Comparison of ENCODE assay signal across 12 cellular contexts in genomic region chr3:124826703-124827102, GRCh38.
A peak's percentile ranks its signal among the peaks of the same experiment; 100 is the strongest.
DNase-seq lines count a peak whose midpoint lies in the region; ATAC-seq, FAIRE-seq and TF ChIP-seq lines count a peak whose summit lies in the region.
"Had no signal": no experiment of that assay in that cellular context is flagged by ENCODE, and none has a peak within 500 bp of the region (broad histone marks: within the 10 kb centered on the region; RNA-seq: fewer than 3 reads in every experiment).

No MANE protein-coding gene starts in this region.

- intact Hi-C loops in mucosa of descending colon (cut with DNase I, micrococcal nuclease) = loop anchor here in 1 of 2 donors (5.0 kb wide), 1 partner anchor 39 kb away; no protein-coding TSS in a partner anchor

- POLR2A ChIA-PET in H1 (lab: Charles Lee; ENCODE audit: partially characterized antibody) = interaction anchor here (0.8 to 2.1 kb wide), 9 partner anchors 9 to 63 kb away, joined by 3 to 19 read pairs (median 3); no protein-coding TSS in a partner anchor

- no peaks in the 10 kb centered on the region for H3K9me3 Mint-ChIP-seq in activated T-cell treated with anti-CD3 and anti-CD28 coated beads, Interleukin-2, amount 50 U/mL, for 72 hours
- H3K9me3 Mint-ChIP-seq: naive thymus-derived CD8-positive, alpha-beta T cell had no signal

- H3K27me3 ChIP-seq in ACC112 (ENCODE audit: insufficient read depth, low read length) = no peaks in the 10 kb centered on the region
- H3K27me3 ChIP-seq in H1 (replicated peaks in 1 of 4; ENCODE audit: control insufficient read depth in 3 of 4, extremely low read depth in 1 of 4, insufficient read depth in 3 of 4, low read length in 3 of 4) = no peaks in the 10 kb centered on the region

- peaks cover 8% of the 10 kb centered on the region for H3K27me3 Mint-ChIP-seq in activated T-cell treated with anti-CD3 and anti-CD28 coated beads, Interleukin-2, amount 50 U/mL, for 72 hours (ENCODE audit: low read depth)

- no peak for TF ChIP-seq RAD21 in H1 (IDR thresholded peaks at IDR 0.05 in 1 of 2, conservative IDR thresholded peaks at IDR 0.05 in 1 of 2; ENCODE audit: low read depth in 2 of 2, low read length in 2 of 2)

- H3K4me1 ChIP-seq in ACC112 (ENCODE audit: control insufficient read depth, insufficient read depth, low read length, unreplicated experiment) (peaks cover 27% of the 10 kb centered on the region), H1 (replicated peaks in 1 of 4; ENCODE audit: control insufficient read depth in 3 of 4, insufficient read depth in 4 of 4, low read length in 3 of 4) (peaks cover 7 to 27% (median 21%) of the 10 kb centered on the region in 4 experiments), mucosa of descending colon (ENCODE audit: low read depth) (peaks cover 5% of the 10 kb centered on the region)

- no peak overlapping the region for H4K8ac ChIP-seq in H1 (ENCODE audit: extremely low read depth, insufficient read depth, low read length)

- H3K23ac ChIP-seq in H1 (ENCODE audit: insufficient read length) = no peak overlapping the region

- no peak overlapping the region for H2AK5ac ChIP-seq in H1 (ENCODE audit: low read depth, low read length)

- peak overlapping the region; percentile 44 for H4K5ac ChIP-seq in H1 (ENCODE audit: insufficient read length, low read depth, low read length)

- WGBS in H1 (ENCODE audit: extremely low coverage in 1 of 2, insufficient coverage in 1 of 2, insufficient read length in 1 of 2, insufficient replicate concordance in 2 of 2, low coverage in 1 of 2, low lambda C conversion rate in 2 of 2, missing lambda C conversion rate in 1 of 2), 2 experiments = 6% methylated on average over 3 of the region's 3 CpGs; no CpG with 5 or more reads in 1 of the 2 experiments

- peak overlapping the region; percentile 93 for H4K91ac ChIP-seq in H1 (replicated peaks; ENCODE audit: insufficient read length, low read length)

- H2AFZ ChIP-seq in ACC112 (ENCODE audit: low read length, unreplicated experiment) (no peak overlapping the region), H1 (ENCODE audit: low read length) (no peak overlapping the region)

- no peak for TF ChIP-seq CTCF in H1 (IDR thresholded peaks at IDR 0.05; ENCODE audit: control extremely low read depth in 1 of 3, insufficient read depth in 1 of 3, low read depth in 1 of 3, low read length in 3 of 3)
- TF ChIP-seq CTCF in mucosa of descending colon (IDR thresholded peaks at IDR 0.05) = no peak

- H3K14ac ChIP-seq in H1 (ENCODE audit: insufficient read length) = no peak overlapping the region

- H3K36me3 ChIP-seq in ACC112 (ENCODE audit: insufficient read depth, low read length) (peaks cover 15% of the 10 kb centered on the region), H1 (ENCODE audit: control insufficient read depth in 2 of 4, insufficient read depth in 4 of 4, low read length in 3 of 4) (peaks cover 0 to 3% (median 0%) of the 10 kb centered on the region in 4 experiments; a peak in 1 of 8 replicates), mucosa of descending colon (ENCODE audit: low read depth) (no peaks in the 10 kb centered on the region)

- H3K4ac ChIP-seq in H1 (replicated peaks; ENCODE audit: insufficient read length, low read depth, low read length) = no peak overlapping the region

- peak overlapping the region; percentile 30 for H2BK120ac ChIP-seq in H1 (replicated peaks; ENCODE audit: low read depth, low read length)

- H3K23me2 ChIP-seq in H1 (ENCODE audit: low read depth, low read length) = no peaks in the 10 kb centered on the region

- H3K9me3 ChIP-seq in H1 (ENCODE audit: insufficient read depth in 2 of 2, low read depth in 1 of 2, low read length in 1 of 2) = no peaks in the 10 kb centered on the region
- H3K9me3 ChIP-seq in mucosa of descending colon = no peaks in the 10 kb centered on the region

- peak overlapping the region; percentile 37 for H3K27ac ChIP-seq in ACC112 (ENCODE audit: low read depth, low read length)
- peak overlapping the region; percentile 44; the same call in 1 of the 2 replicates for H3K27ac ChIP-seq in H1 (ENCODE audit: low read depth, low read length)

- no peak overlapping the region; the same call in 1 of the 2 replicates for H2BK12ac ChIP-seq in H1 (ENCODE audit: low read depth, low read length)

- ATAC-seq in mucosa of descending colon (peak; percentile 54), HG03432 (IDR thresholded peaks at IDR 0.05; ENCODE audit: unreplicated experiment) (no peak), GM21723 (IDR thresholded peaks at IDR 0.05; ENCODE audit: unreplicated experiment) (no peak)
- no peak for ATAC-seq in activated T-cell treated with anti-CD3 and anti-CD28 coated beads, Interleukin-2, amount 50 U/mL, for 72 hours (replicated peaks in 1 of 2)
- ATAC-seq: naive thymus-derived CD8-positive, alpha-beta T cell had no signal

- peak overlapping the region; percentile 31 to 34 for H3K4me2 ChIP-seq in H1 (ENCODE audit: insufficient read depth in 1 of 2, low read depth in 2 of 2, low read length in 2 of 2)

- H3K79me1 ChIP-seq in H1 (ENCODE audit: low read depth, low read length) = no peaks in the 10 kb centered on the region; the same call in 1 of the 2 replicates

- H2BK20ac ChIP-seq in H1 (ENCODE audit: low read length) = no peak overlapping the region

- H3K79me2 ChIP-seq in ACC112 (ENCODE audit: control insufficient read depth, insufficient read depth, low read length, unreplicated experiment) (peaks cover 9% of the 10 kb centered on the region), H1 (ENCODE audit: control insufficient read depth in 1 of 2, insufficient read depth in 2 of 2, low read length in 2 of 2) (0 out of 4 replicates have a peak, but pooled peaks cover 0 to 3% of the 10 kb centered on the region in 2 experiments)

- no peak overlapping the region for H2BK15ac ChIP-seq in H1 (ENCODE audit: low read length)

- no peak overlapping the region for H3K4me3 ChIP-seq in ACC112 (ENCODE audit: low read depth, low read length)
- peak overlapping the region in 1 of 4 experiments; percentile 23; a peak in 1 of 8 replicates for H3K4me3 ChIP-seq in H1 (ENCODE audit: extremely low read depth in 1 of 4, insufficient read depth in 2 of 4, low read depth in 3 of 4, low read length in 4 of 4)
- H3K4me3 ChIP-seq in mucosa of descending colon = no peak overlapping the region

- no peak overlapping the region for H3K9ac ChIP-seq in H1 (replicated peaks in 1 of 4; ENCODE audit: extremely low read depth in 1 of 4, low read depth in 3 of 4, low read length in 3 of 4)

- 0 out of 3 replicates have a peak, but pooled peaks of 1 of the 2 experiments have one; percentile 45 for TF ChIP-seq POLR2A in H1 (IDR thresholded peaks at IDR 0.05; ENCODE audit: control extremely low read depth in 1 of 2, low read depth in 2 of 2, low read length in 2 of 2)

- H3K27ac Mint-ChIP-seq in activated T-cell treated with anti-CD3 and anti-CD28 coated beads, Interleukin-2, amount 50 U/mL, for 72 hours = no peak overlapping the region
- H3K27ac Mint-ChIP-seq: naive thymus-derived CD8-positive, alpha-beta T cell had no signal

- H3K36me3 Mint-ChIP-seq in activated T-cell treated with anti-CD3 and anti-CD28 coated beads, Interleukin-2, amount 50 U/mL, for 72 hours (ENCODE audit: insufficient read depth in 2 of 2) = no peaks in the 10 kb centered on the region

- H3K4me1 Mint-ChIP-seq in activated T-cell treated with anti-CD3 and anti-CD28 coated beads, Interleukin-2, amount 50 U/mL, for 72 hours (ENCODE audit: low read depth) = no peaks in the 10 kb centered on the region
- H3K4me1 Mint-ChIP-seq: naive thymus-derived CD8-positive, alpha-beta T cell had no signal

- FAIRE-seq in H1 (lab: Jason Lieb, UNC) = peak; percentile 32

- H3K4me3 Mint-ChIP-seq in activated T-cell treated with anti-CD3 and anti-CD28 coated beads, Interleukin-2, amount 50 U/mL, for 72 hours = no peak overlapping the region
- H3K4me3 Mint-ChIP-seq: naive thymus-derived CD8-positive, alpha-beta T cell had no signal

- DNase-seq in LHCN-M2 (ENCODE audit: low read depth) = peak; percentile 66
- DNase-seq in H1 (ENCODE audit: low read depth in 1 of 2, low spot score in 2 of 2) = peak in 1 of 2 experiments; percentile 41
- DNase-seq in mucosa of descending colon = no peak
- no peak for DNase-seq in activated T-cell treated with anti-CD3 and anti-CD28 coated beads, Interleukin-2, amount 50 U/mL, for 72 hours
- DNase-seq in activated CD8-positive, alpha-beta memory T cell treated with anti-CD3 and anti-CD28 coated beads, Interleukin-2, amount 50 U/mL, for 48 hours = no peak
- DNase-seq: activated CD8-positive, alpha-beta memory T cell treated with anti-CD3 and anti-CD28 coated beads, Interleukin-2, amount 50 U/mL, for 4 hours; effector memory CD4-positive, alpha-beta T cell; MM.1S; naive thymus-derived CD8-positive, alpha-beta T cell had no signal

- no peaks in the 10 kb centered on the region for H4K20me1 ChIP-seq in H1 (replicated peaks in 1 of 2; ENCODE audit: control insufficient read depth in 1 of 2, insufficient read depth in 2 of 2, low read length in 2 of 2)

- 0 out of 2 replicates have a peak overlapping the region, but pooled peaks have one; percentile 66 for H3K18ac ChIP-seq in H1 (ENCODE audit: extremely low read depth, low read length)

- peak overlapping the region; percentile 75; the same call in 1 of the 2 replicates for H2BK5ac ChIP-seq in H1 (ENCODE audit: low read depth, low read length)

- H3K56ac ChIP-seq in H1 (replicated peaks; ENCODE audit: insufficient read length, low read depth, low read length) = no peak overlapping the region

- CTCF ChIA-PET in H1 (lab: Charles Lee; ENCODE audit: partially characterized antibody) = interaction anchor here (0.7 to 2.7 kb wide), 20 partner anchors 9 to 77 kb away, joined by 3 to 14 read pairs (median 5); no protein-coding TSS in a partner anchor

- no peak for TF ChIP-seq EP300 in H1 (IDR thresholded peaks at IDR 0.05; ENCODE audit: borderline replicate concordance in 1 of 2, low read depth in 2 of 2, low read length in 2 of 2)

TF ChIP-seq in H1, 55 proteins besides CTCF, POLR2A, EP300 and RAD21:
- TF ChIP-seq, protein P1, sequence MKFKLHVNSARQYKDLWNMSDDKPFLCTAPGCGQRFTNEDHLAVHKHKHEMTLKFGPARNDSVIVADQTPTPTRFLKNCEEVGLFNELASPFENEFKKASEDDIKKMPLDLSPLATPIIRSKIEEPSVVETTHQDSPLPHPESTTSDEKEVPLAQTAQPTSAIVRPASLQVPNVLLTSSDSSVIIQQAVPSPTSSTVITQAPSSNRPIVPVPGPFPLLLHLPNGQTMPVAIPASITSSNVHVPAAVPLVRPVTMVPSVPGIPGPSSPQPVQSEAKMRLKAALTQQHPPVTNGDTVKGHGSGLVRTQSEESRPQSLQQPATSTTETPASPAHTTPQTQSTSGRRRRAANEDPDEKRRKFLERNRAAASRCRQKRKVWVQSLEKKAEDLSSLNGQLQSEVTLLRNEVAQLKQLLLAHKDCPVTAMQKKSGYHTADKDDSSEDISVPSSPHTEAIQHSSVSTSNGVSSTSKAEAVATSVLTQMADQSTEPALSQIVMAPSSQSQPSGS (IDR thresholded peaks at IDR 0.05; ENCODE audit: low read length) = no peak
- 0 out of 2 replicates have a peak, but pooled peaks have one; percentile 46 for TF ChIP-seq POU5F1 (IDR thresholded peaks at IDR 0.05; ENCODE audit: low read depth, low read length)
